In the genomic region with DNA sequence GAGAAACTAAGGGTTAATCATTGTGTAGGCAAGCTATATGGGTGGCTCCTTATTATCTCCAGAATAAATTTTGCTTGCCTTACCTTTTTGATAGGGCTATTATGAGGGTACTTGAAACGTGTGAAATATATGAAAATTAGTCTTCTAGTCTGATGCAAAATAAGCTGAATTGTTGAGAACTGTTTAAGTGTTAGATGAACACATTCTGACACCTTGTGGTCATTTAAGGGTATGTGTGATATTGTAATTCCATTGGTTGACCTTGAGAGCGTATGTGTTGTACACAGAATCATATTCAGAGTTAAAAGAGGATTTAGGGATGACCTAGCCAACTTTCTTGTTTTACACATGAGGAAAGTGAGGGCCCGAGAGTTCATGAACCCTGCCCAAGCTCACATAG, we compare ENCODE assay signal across 9 cellular contexts. TPM values are rescaled to one million over a fixed set of nuclear protein-coding genes. Genes with fewer than 3 reads are reported as not detected.
DNase-seq lines count a peak whose midpoint lies in the region; ATAC-seq lines count a peak whose summit lies in the region.
"Had no signal": no experiment of that assay in that cellular context is flagged by ENCODE, and none has a peak within 500 bp of the region (broad histone marks: within the 10 kb centered on the region; RNA-seq: fewer than 3 reads in every experiment).

No MANE protein-coding gene starts in this region.

- peak; percentile 3 to 9 for DNase-seq in AML-193 (lab: John Stamatoyannopoulos, UW)
- peak; percentile 44 for DNase-seq in H4 (ENCODE audit: low spot score)
- DNase-seq in SK-N-DZ (ENCODE audit: low spot score), result peak; percentile 1
- peak; percentile 22 for DNase-seq in iris pigment epithelial cell (ENCODE audit: low read depth)
- DNase-seq in NCI-H345 treated with DMSO at 0.1 percent for 48 hours (lab: John Stamatoyannopoulos, UW; ENCODE audit: unreplicated experiment), result no peak
- no peak for DNase-seq in CD1c-positive myeloid dendritic cell (ENCODE audit: extremely low spot score)
- no peak for DNase-seq in T-helper 9 cell
- DNase-seq in T-cell, result no peak
- DNase-seq: cortex of kidney had no signal

- no peak for ATAC-seq in T-cell (replicated peaks in 1 of 4)

- CTCF ChIA-PET in T-cell (lab: Charles Lee), result no interaction called here

- POLR2A ChIA-PET in T-cell (lab: Charles Lee), result no interaction called here

- no peaks in the 10 kb centered on the region for H3K36me3 Mint-ChIP-seq in T-cell

- peaks cover 0 to 18% of the 10 kb centered on the region in 2 donors for H3K27me3 Mint-ChIP-seq in T-cell

- H3K4me3 Mint-ChIP-seq in T-cell, result no peak overlapping the region

- no peaks in the 10 kb centered on the region for H3K9me3 Mint-ChIP-seq in T-cell

- H3K27ac Mint-ChIP-seq in T-cell, result no peak overlapping the region

- no peaks in the 10 kb centered on the region for H3K4me1 Mint-ChIP-seq in T-cell

RNA-seq across cellular contexts. Expression of a gene that starts 44.6 kb away (rescaled TPM):
- 0.54 and 1.5 TPM in 2 replicates for total RNA-seq in H4 (2014; rRNA removed; shearing (Covaris generic))
- polyA plus RNA-seq in SK-N-DZ (2014; cell fraction: cytosol; rRNA removed), result 0.52 TPM in 1 of 2 replicates, not detected in the other
- 0.19 TPM in 1 of 2 replicates, not detected in the other for polyA plus RNA-seq in SK-N-DZ (2014; cell fraction: nucleus; rRNA removed)
- 1 to 10 TPM; 1.2 to 7.3 (median 1.7) TPM for total RNA-seq in T-cell

Comparison
In these comparisons a context has a peak if more than half of its experiments do, and no peak if none do; other contexts are left out.
1. DNase-seq: peak in AML-193 (2 of 2), H4 (single experiment), SK-N-DZ (single experiment) and iris pigment epithelial cell (single experiment); none in NCI-H345 treated with DMSO at 0.1 percent for 48 hours (single experiment), CD1c-positive myeloid dendritic cell (single experiment), T-helper 9 cell (single experiment) and T-cell (0 of 34).